In the genomic region with DNA sequence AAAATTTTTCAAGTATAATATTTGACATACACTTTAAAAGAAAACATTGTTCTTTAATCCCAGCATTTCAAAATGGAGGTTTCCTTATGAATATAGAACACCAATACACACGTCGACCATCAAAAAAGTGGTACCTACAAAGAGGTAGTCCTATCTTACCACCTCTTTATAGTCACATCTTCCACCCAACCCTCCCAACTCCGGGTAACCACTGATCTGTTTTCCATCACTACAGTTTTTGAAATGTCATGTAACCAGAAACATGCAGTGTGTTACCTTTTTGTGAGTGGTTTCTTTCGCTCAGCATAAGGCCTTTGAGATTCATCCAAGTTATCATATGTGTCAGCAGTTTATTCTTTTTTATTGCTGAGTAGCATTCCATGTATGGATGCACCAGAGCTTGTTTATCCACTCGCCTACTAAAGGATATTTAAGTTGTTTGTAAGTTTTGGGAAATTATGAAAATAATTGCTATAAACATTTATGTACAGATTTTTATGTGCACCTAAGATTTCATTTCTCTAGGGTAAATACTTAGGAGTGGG, we compare ENCODE assay signal across 24 cellular contexts.
"Had no signal": no experiment of that assay in that cellular context is flagged by ENCODE, and none has a peak within 500 bp of the region (broad histone marks: within the 10 kb centered on the region; RNA-seq: fewer than 3 reads in every experiment).

No MANE protein-coding gene starts in this region.

- H3K4me1 ChIP-seq: esophagus muscularis mucosa, foreskin keratinocyte, lower lobe of right lung had no signal

- H3K27ac Mint-ChIP-seq: immature natural killer cell had no signal

- H3K4me2 ChIP-seq: hepatocyte had no signal

- H3K4me1 Mint-ChIP-seq: immature natural killer cell, naive B cell had no signal

- H2AFZ ChIP-seq: hepatocyte had no signal

- H3K36me3 ChIP-seq: esophagus muscularis mucosa, gastroesophageal sphincter, heart left ventricle, lower lobe of right lung had no signal

- H3K27me3 ChIP-seq: dorsolateral prefrontal cortex, esophagus muscularis mucosa, foreskin keratinocyte, gastroesophageal sphincter, heart left ventricle, hepatocyte had no signal

- DNase-seq: dermis blood vessel endothelial cell; dorsolateral prefrontal cortex; effector CD4-positive, alpha-beta T cell; effector memory CD4-positive, alpha-beta T cell; foreskin keratinocyte; heart left ventricle; hypothalamus; immature natural killer cell; islet precursor cell; kidney; kidney glomerular epithelial cell; left colon; left ventricle myocardium superior; lower lobe of right lung; mesenchymal stem cell; midbrain; naive B cell had no signal

- FAIRE-seq: colon, endothelial cell of umbilical vein, frontal cortex, kidney had no signal

- H3K9me3 ChIP-seq: esophagus muscularis mucosa, gastroesophageal sphincter, lower lobe of right lung had no signal

- H3K36me3 Mint-ChIP-seq: immature natural killer cell, naive B cell had no signal

- H3K4me3 Mint-ChIP-seq: immature natural killer cell, naive B cell had no signal

- H3K79me2 ChIP-seq: hepatocyte had no signal

- ATAC-seq: gastroesophageal sphincter, heart left ventricle, left colon, left ventricle myocardium superior, lower lobe of right lung had no signal

- H3K27ac ChIP-seq: coronary artery, dorsolateral prefrontal cortex, esophagus muscularis mucosa, foreskin keratinocyte, gastroesophageal sphincter, heart left ventricle, hepatocyte, lower lobe of right lung had no signal

- H3K4me3 ChIP-seq: coronary artery, dorsolateral prefrontal cortex, esophagus muscularis mucosa, gastroesophageal sphincter, heart left ventricle, hepatocyte, lower lobe of right lung had no signal
